ENCODE assay signal across 8 cellular contexts in genomic region chr14:93788557-93789365, GRCh38. TPM values are rescaled to one million over a fixed set of nuclear protein-coding genes. Genes with fewer than 3 reads are reported as not detected.
A peak's percentile ranks its signal among the peaks of the same experiment; 100 is the strongest.
DNase-seq lines count a peak whose midpoint lies in the region; ATAC-seq and TF ChIP-seq lines count a peak whose summit lies in the region.

No MANE protein-coding gene starts in this region.

- no peak overlapping the region for H3K27ac ChIP-seq in H9 (ENCODE audit: insufficient read length, low read depth, low read length)

- no peak overlapping the region for H2BK120ac ChIP-seq in H9 (ENCODE audit: low read depth, low read length, poor library complexity, severe bottlenecking)

- intact Hi-C loops in Right ventricle myocardium superior (cut with DNase I): loop anchor here (5.0 kb wide), 2 partner anchors 51 to 131 kb away; no protein-coding TSS in a partner anchor

- H3K4me1 Mint-ChIP-seq in H9 (peaks cover 21 to 24% of the 10 kb centered on the region in 2 experiments), osteocyte (ENCODE audit: unreplicated experiment) (peaks cover 6% of the 10 kb centered on the region)

- no peaks in the 10 kb centered on the region for H3K79me2 ChIP-seq in H9 (ENCODE audit: insufficient read depth, low read length)

- no peak overlapping the region for H2AK5ac ChIP-seq in H9 (ENCODE audit: insufficient read length, low read length)

- H3K56ac ChIP-seq in H9 (ENCODE audit: insufficient read length, low read depth, low read length): no peak overlapping the region

- no peaks in the 10 kb centered on the region; a peak in 1 of 7 replicates for H3K36me3 Mint-ChIP-seq in H9 (ENCODE audit: insufficient read depth in 1 of 3, low read depth in 3 of 3)
- H3K36me3 Mint-ChIP-seq in osteocyte (ENCODE audit: unreplicated experiment): no peaks in the 10 kb centered on the region

- no peak overlapping the region for H4K8ac ChIP-seq in H9 (replicated peaks; ENCODE audit: insufficient read length, low read depth, low read length)

- peak overlapping the region; percentile 70 to 97 for H3K4me3 Mint-ChIP-seq in H9
- H3K4me3 Mint-ChIP-seq in osteocyte (ENCODE audit: unreplicated experiment): peak overlapping the region; percentile 10

- H3K9me3 ChIP-seq in H9 (ENCODE audit: control insufficient read depth, low read depth, low read length): no peaks in the 10 kb centered on the region
- H3K9me3 ChIP-seq in NT2/D1 (ENCODE audit: insufficient read depth, low read length): no peaks in the 10 kb centered on the region

- DNase-seq in H9 (peak; percentile 66), NT2/D1 (ENCODE audit: low read depth, low spot score) (peak; percentile 25), Right ventricle myocardium superior (peak; percentile 66), osteocyte (ENCODE audit: extremely low spot score, unreplicated experiment) (no peak)
- DNase-seq in activated CD4-positive, CD25-positive, alpha-beta regulatory T cell treated with anti-CD3 and anti-CD28 coated beads, Interleukin-2, amount 50 U/mL, for 72 hours: no peak

- H3K9ac ChIP-seq in H9 (ENCODE audit: extremely low read depth, insufficient read length, low read length): no peak overlapping the region
- peak overlapping the region; percentile 83 for H3K9ac ChIP-seq in NT2/D1 (ENCODE audit: insufficient read length, low read depth)

- TF ChIP-seq CTCF in H9 (conservative IDR thresholded peaks at IDR 0.05) (peak; percentile 33; the same call in 2 of the 3 replicates), osteocyte (IDR thresholded peaks at IDR 0.05) (no peak)

- H4K20me1 ChIP-seq in H9 (ENCODE audit: control insufficient read depth, insufficient read depth, insufficient read length): no peaks in the 10 kb centered on the region

- H2AFZ ChIP-seq in H9 (ENCODE audit: low read length): no peak overlapping the region

- H3K18ac ChIP-seq in H9 (ENCODE audit: insufficient read length, low read depth, low read length): peak overlapping the region; percentile 22

- ATAC-seq in Right ventricle myocardium superior (ENCODE audit: poor library complexity) (peak; percentile 96), HG03469 (IDR thresholded peaks at IDR 0.05; ENCODE audit: unreplicated experiment) (no peak), GM21515 (IDR thresholded peaks at IDR 0.05; ENCODE audit: unreplicated experiment) (no peak), HG03097 (IDR thresholded peaks at IDR 0.05; ENCODE audit: low FRiP score, unreplicated experiment) (no peak)

- peaks cover 9% of the 10 kb centered on the region for H3K23me2 ChIP-seq in H9 (ENCODE audit: insufficient read length, low read depth, low read length, poor library complexity, severe bottlenecking)

- H3K79me1 ChIP-seq in H9 (ENCODE audit: insufficient read depth, low read depth, low read length, poor library complexity, severe bottlenecking): no peaks in the 10 kb centered on the region

- H2BK15ac ChIP-seq in H9 (ENCODE audit: low read depth, low read length): no peak overlapping the region

- H3K14ac ChIP-seq in H9 (ENCODE audit: insufficient read depth, low read length): peak overlapping the region; percentile 75; the same call in 1 of the 2 replicates

- H3K9me3 Mint-ChIP-seq in H9 (peaks cover 0 to 10% of the 10 kb centered on the region in 2 experiments; a peak in 4 of 5 replicates), osteocyte (ENCODE audit: unreplicated experiment) (no peaks in the 10 kb centered on the region)

- H3K4me2 ChIP-seq in H9 (ENCODE audit: insufficient read depth, insufficient read length, low read length): peak overlapping the region; percentile 61

- H3K23ac ChIP-seq in H9 (ENCODE audit: insufficient read length, low read depth, low read length): no peak overlapping the region

- H3K4me3 ChIP-seq in NT2/D1 (ENCODE audit: insufficient read length, low read depth): peak overlapping the region; percentile 62

- H4K5ac ChIP-seq in H9 (ENCODE audit: insufficient read length, low read depth, low read length): no peak overlapping the region

- H2BK5ac ChIP-seq in H9 (ENCODE audit: insufficient read length, low read length): no peak overlapping the region

- H2BK20ac ChIP-seq in H9 (ENCODE audit: low read depth, low read length, poor library complexity, severe bottlenecking): no peak overlapping the region

- H3K4me1 ChIP-seq in H9 (ENCODE audit: insufficient read depth, low read length): peaks cover 3% of the 10 kb centered on the region; the same call in 1 of the 2 replicates
- no peaks in the 10 kb centered on the region for H3K4me1 ChIP-seq in NT2/D1 (ENCODE audit: insufficient read depth, insufficient read length)

- H3K27me3 Mint-ChIP-seq in H9 (ENCODE audit: low read depth) (peaks cover 60% of the 10 kb centered on the region), osteocyte (ENCODE audit: unreplicated experiment) (peaks cover 38% of the 10 kb centered on the region)

- H3K4ac ChIP-seq in H9 (ENCODE audit: low read depth, low read length): no peak overlapping the region

- no peak overlapping the region for H4K91ac ChIP-seq in H9 (ENCODE audit: insufficient read length, low read depth, low read length)

- no peak overlapping the region for H2BK12ac ChIP-seq in H9 (ENCODE audit: insufficient read length, low read depth, low read length)

- no peak overlapping the region for H3T11ph ChIP-seq in H9 (ENCODE audit: low read length)

- H3K27ac Mint-ChIP-seq in H9 (no peak overlapping the region), osteocyte (ENCODE audit: unreplicated experiment) (no peak overlapping the region)

- H3K36me3 ChIP-seq in NT2/D1 (ENCODE audit: insufficient read depth, insufficient read length, low read length): no peaks in the 10 kb centered on the region

- H3K27me3 ChIP-seq in H9 (ENCODE audit: insufficient read depth, low read length): peaks cover 8% of the 10 kb centered on the region
- peaks cover 19% of the 10 kb centered on the region for H3K27me3 ChIP-seq in NT2/D1 (ENCODE audit: insufficient read depth, insufficient read length)

- no CpG with 5 or more reads among the region's 88 CpGs for WGBS in H9 (ENCODE audit: extremely low coverage, insufficient read length, low lambda C conversion rate)

RNA-seq across cellular contexts. Expression of gene PRIMA1, which starts 0.5 kb away (rescaled TPM):
- total RNA-seq in H9 (2021): 1.7 and 2.3 TPM in 2 replicates
- total RNA-seq in Right ventricle myocardium superior: 8.4 TPM
- total RNA-seq in osteocyte: not detected in 2 replicates

Comparison
In these comparisons a context has a peak if more than half of its experiments do, and no peak if none do; other contexts are left out.
1. DNase-seq: peak in H9 (single experiment), NT2/D1 (single experiment) and Right ventricle myocardium superior (single experiment); none in osteocyte (single experiment) and activated CD4-positive, CD25-positive, alpha-beta regulatory T cell treated with anti-CD3 and anti-CD28 coated beads, Interleukin-2, amount 50 U/mL, for 72 hours (single experiment).